In the genomic region with DNA sequence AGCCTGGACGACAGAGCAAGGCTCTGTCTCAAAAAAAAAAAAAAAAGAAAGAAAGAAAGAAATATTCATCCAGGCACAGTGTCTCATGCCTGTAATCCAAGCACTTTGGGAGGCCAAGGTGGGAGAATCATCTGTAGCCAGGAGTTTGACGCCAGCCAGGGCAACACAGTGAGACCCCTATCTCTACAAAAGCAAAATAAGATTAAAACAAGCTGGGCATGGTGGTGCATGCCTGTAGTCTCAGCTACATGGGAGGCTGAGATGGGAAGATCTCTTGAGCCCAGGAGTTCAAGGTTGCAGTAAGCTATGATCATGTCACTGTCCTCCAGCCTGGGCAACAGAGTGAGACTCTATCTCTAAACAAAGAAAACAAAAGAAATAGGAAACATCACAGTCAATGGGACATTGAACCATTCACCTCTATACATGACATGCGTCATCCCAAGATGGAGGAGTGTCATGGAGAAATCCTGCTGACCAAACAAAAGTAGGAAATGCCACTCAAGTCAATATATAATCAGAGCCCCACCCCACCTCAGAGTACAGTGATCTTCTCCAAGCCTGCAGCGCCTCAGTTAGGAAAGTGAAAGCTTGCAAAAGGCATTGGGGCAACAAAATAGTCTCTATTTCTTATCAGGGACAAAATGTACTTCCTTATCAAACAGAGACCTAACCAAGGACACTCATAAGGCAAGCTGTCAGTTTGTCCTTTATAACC, we compare ENCODE assay signal across 23 cellular contexts. TPM values are rescaled to one million over a fixed set of nuclear protein-coding genes. Genes with fewer than 3 reads are reported as not detected.
A peak's percentile ranks its signal among the peaks of the same experiment; 100 is the strongest.
DNase-seq lines count a peak whose midpoint lies in the region; ATAC-seq, FAIRE-seq and TF ChIP-seq lines count a peak whose summit lies in the region.
"Had no signal": no experiment of that assay in that cellular context is flagged by ENCODE, and none has a peak within 500 bp of the region (broad histone marks: within the 10 kb centered on the region; RNA-seq: fewer than 3 reads in every experiment).

No MANE protein-coding gene starts in this region.

- H3K9me1 ChIP-seq in K562 (ENCODE audit: control insufficient read depth, insufficient read depth, low read length), result no peaks in the 10 kb centered on the region

- POLR2A ChIA-PET in K562 (lab: Yijun Ruan, JAX), result no interaction called here

- peaks cover 0 to 3% of the 10 kb centered on the region in 2 experiments; a peak in 1 of 5 replicates for H3K27me3 ChIP-seq in K562 (ENCODE audit: control insufficient read depth in 2 of 2, insufficient read depth in 2 of 2, low read length in 2 of 2)
- peaks cover 74 to 75% of the 10 kb centered on the region in 2 experiments for H3K27me3 ChIP-seq in mesenchymal stem cell (ENCODE audit: control insufficient read depth in 1 of 2, insufficient read depth in 1 of 2, low read length in 2 of 2)
- H3K27me3 ChIP-seq: BE2C had no signal

- H2AFZ ChIP-seq in K562 (ENCODE audit: low read depth, low read length), result no peak overlapping the region
- no peak overlapping the region for H2AFZ ChIP-seq in mesenchymal stem cell (ENCODE audit: low read depth, low read length)

- no peak overlapping the region for H3K14ac ChIP-seq in mesenchymal stem cell (ENCODE audit: low read length in 2 of 2)

- peak; percentile 44 to 58 for TF ChIP-seq RAD21 in K562 (CRISPR knock-in tag; conservative IDR thresholded peaks at IDR 0.05 in 1 of 2, IDR thresholded peaks at IDR 0.05 in 1 of 2)

- no peaks in the 10 kb centered on the region for H4K20me1 ChIP-seq in K562 (replicated peaks; ENCODE audit: control insufficient read depth, insufficient read depth, low read length)

- no peak for FAIRE-seq in K562 (lab: Jason Lieb, UNC)
- FAIRE-seq: GM12892 had no signal

- no peak overlapping the region for H2BK12ac ChIP-seq in mesenchymal stem cell (ENCODE audit: low read length in 2 of 2)

- no peak for ATAC-seq in K562
- peak; percentile 92 for ATAC-seq in mucosa of descending colon
- ATAC-seq in GM19324 (IDR thresholded peaks at IDR 0.05; ENCODE audit: low FRiP score, unreplicated experiment), result no peak

- CTCF ChIA-PET in K562 (lab: Yijun Ruan, JAX; ENCODE audit: low intra/inter-chr PET ratio), result no interaction called here

- intact Hi-C loops in K562 (cut with micrococcal nuclease) (loop anchor here (5.0 kb wide), 1 partner anchor 98 kb away; no protein-coding TSS in a partner anchor), mucosa of descending colon (cut with DNase I, micrococcal nuclease) (no loop called here)

- no peaks in the 10 kb centered on the region for H3K79me1 ChIP-seq in mesenchymal stem cell (replicated peaks; ENCODE audit: low read length, poor library complexity, severe bottlenecking)

- no peak overlapping the region for H3K23ac ChIP-seq in mesenchymal stem cell (ENCODE audit: low read length in 2 of 2)

- WGBS in K562 (ENCODE audit: insufficient coverage, low coverage, missing lambda C conversion rate), result 0% methylated on average over 3 of the region's 4 CpGs
- 68% methylated on average over 3 of the region's 4 CpGs for WGBS in mesenchymal stem cell

- H3K9ac ChIP-seq in K562 (ENCODE audit: insufficient read depth in 1 of 2, low read depth in 2 of 2, low read length in 2 of 2) (no peak overlapping the region), mesenchymal stem cell (ENCODE audit: low read length) (no peak overlapping the region)

- no peak overlapping the region for H3K27ac ChIP-seq in K562 (ENCODE audit: extremely low read depth, low read depth, low read length)
- no peak overlapping the region for H3K27ac ChIP-seq in mesenchymal stem cell (ENCODE audit: low read length, poor library complexity, severe bottlenecking)
- H3K27ac ChIP-seq: RWPE1 had no signal

- H2BK5ac ChIP-seq in mesenchymal stem cell (ENCODE audit: low read depth, low read length, poor library complexity, severe bottlenecking), result no peak overlapping the region

- no peak for TF ChIP-seq EP300 in K562 (IDR thresholded peaks at IDR 0.05; ENCODE audit: low read length)

- no peaks in the 10 kb centered on the region for H3K9me3 ChIP-seq in K562 (replicated peaks; ENCODE audit: control insufficient read depth, insufficient read depth, low read depth, low read length)
- no peaks in the 10 kb centered on the region for H3K9me3 ChIP-seq in mucosa of descending colon
- H3K9me3 ChIP-seq in mesenchymal stem cell (ENCODE audit: control insufficient read depth, low read length), result no peaks in the 10 kb centered on the region
- H3K9me3 ChIP-seq: BE2C had no signal

- no peak overlapping the region for H4K8ac ChIP-seq in mesenchymal stem cell (ENCODE audit: low read length)

- H2AK5ac ChIP-seq in mesenchymal stem cell (ENCODE audit: low read length, severe bottlenecking), result no peak overlapping the region

- H3K4me2 ChIP-seq in K562 (ENCODE audit: insufficient read depth, low read length) (no peak overlapping the region), mesenchymal stem cell (ENCODE audit: low read length, poor library complexity, severe bottlenecking) (no peak overlapping the region)

- peak; percentile 1 for DNase-seq in GM20000 (ENCODE audit: low spot score)
- peak; percentile 80 for DNase-seq in OCI-M1 (lab: John Stamatoyannopoulos, UW)
- no peak for DNase-seq in K562 (ENCODE audit: extremely low read depth in 1 of 4, low spot score in 3 of 4)
- peak in 1 of 3 donors; percentile 61 for DNase-seq in mucosa of descending colon
- no peak for DNase-seq in dermis blood vessel endothelial cell
- no peak for DNase-seq in mesenchymal stem cell
- DNase-seq in NCI-H2029 treated with DMSO at 0.1 percent for 48 hours (lab: John Stamatoyannopoulos, UW), result no peak
- DNase-seq: ACHN, BE2C, Calu3, DND-41, H9, Karpas-422, NCI-H1092 treated with DMSO at 0.1 percent for 48 hours, NCI-H1436, NCI-H187, NCI-H524, NCI-H748 treated with DMSO at 0.1 percent for 48 hours, SHP77 treated with DMSO at 0.1 percent for 48 hours had no signal

- no peak for TF ChIP-seq POLR2A in K562 (conservative IDR thresholded peaks at IDR 0.05)

- no peak overlapping the region for H4K91ac ChIP-seq in mesenchymal stem cell (ENCODE audit: low read length)

- BruUV-seq in K562 (replicated peaks; lab: Mats Ljungman, UMichigan), result no TSS peak

- no peak overlapping the region for H3K18ac ChIP-seq in mesenchymal stem cell (ENCODE audit: low read depth in 1 of 2, low read length in 2 of 2)

- H2BK15ac ChIP-seq in mesenchymal stem cell (ENCODE audit: low read depth, poor library complexity, severe bottlenecking), result no peak overlapping the region

- H3K79me2 ChIP-seq in K562 (ENCODE audit: control insufficient read depth, insufficient read depth, low read length), result no peaks in the 10 kb centered on the region

- peaks cover 0 to 3% of the 10 kb centered on the region in 2 experiments; a peak in 1 of 5 replicates for H3K4me1 ChIP-seq in K562 (replicated peaks in 1 of 2; ENCODE audit: control insufficient read depth in 2 of 2, insufficient read depth in 2 of 2, low read length in 2 of 2)
- peaks cover 6% of the 10 kb centered on the region for H3K4me1 ChIP-seq in mucosa of descending colon (ENCODE audit: low read depth)
- H3K4me1 ChIP-seq in mesenchymal stem cell (ENCODE audit: control insufficient read depth, insufficient read depth, low read depth, low read length), result peaks cover 6% of the 10 kb centered on the region

- H2BK120ac ChIP-seq in mesenchymal stem cell (ENCODE audit: low read depth, low read length), result no peak overlapping the region

- no peak overlapping the region for H3K4ac ChIP-seq in mesenchymal stem cell (ENCODE audit: low read depth in 1 of 2, low read length in 2 of 2)

- H3K36me3 ChIP-seq in K562 (ENCODE audit: control insufficient read depth, insufficient read depth, low read length) (no peaks in the 10 kb centered on the region), mucosa of descending colon (ENCODE audit: low read depth) (no peaks in the 10 kb centered on the region), mesenchymal stem cell (ENCODE audit: control insufficient read depth in 1 of 2, insufficient read depth in 2 of 2, low read depth in 1 of 2, low read length in 2 of 2) (no peaks in the 10 kb centered on the region)
- H3K36me3 ChIP-seq: BE2C had no signal

- no peak overlapping the region for H3K4me3 ChIP-seq in K562
- H3K4me3 ChIP-seq in mucosa of descending colon, result no peak overlapping the region
- no peak overlapping the region for H3K4me3 ChIP-seq in mesenchymal stem cell (ENCODE audit: insufficient read depth in 1 of 2, low read depth in 1 of 2, low read length in 2 of 2)

- no peak for TF ChIP-seq CTCF in GM20000 (IDR thresholded peaks at IDR 0.05; ENCODE audit: extremely low read depth, missing control alignments)
- TF ChIP-seq CTCF in K562 (IDR thresholded peaks at IDR 0.05 in 2 of 3, conservative IDR thresholded peaks at IDR 0.05 in 1 of 3; ENCODE audit: insufficient read depth in 2 of 3, low read depth in 1 of 3, low read length in 3 of 3), result peak; percentile 10 to 35 (median 14); a peak in 3 of 6 replicates
- TF ChIP-seq CTCF in mucosa of descending colon (IDR thresholded peaks at IDR 0.05), result no peak

- in situ Hi-C loops in K562 (cut with MboI), result no loop called here

RNA-seq across cellular contexts. Expression of a gene that starts 9.8 kb away (rescaled TPM):
- total RNA-seq in K562 (2011; cell fraction: chromatin; rRNA removed; ENCODE audit: low replicate concordance), result 0.51 TPM in 1 of 2 replicates, not detected in the other
- total RNA-seq in K562 (2011; cell fraction: nucleolus; rRNA removed), result 0.17 TPM in 1 of 2 replicates, not detected in the other
- 0.38 TPM in 1 of 2 replicates, not detected in the other for total RNA-seq in K562 (2011; cell fraction: nucleoplasm; rRNA removed)
- total RNA-seq in K562 (2014; rRNA removed) (0.45 and 0.57 TPM in 2 replicates), K562 (2014; rRNA removed; fragmentation: Illumina TruSeq; extraction: Trizol) (0.29 TPM in 1 of 2 replicates, not detected in the other), K562 (2015; rRNA removed; fragmentation: Illumina TruSeq; extraction: Trizol) (0.36 and 0.49 TPM in 2 replicates), K562 (2021) (1.6 and 2.4 TPM in 2 replicates), mucosa of descending colon (1 to 10 TPM in 2 of 3 donors, under 1 TPM in 1; 0.63 to 2.7 (median 1.8) TPM), dermis blood vessel endothelial cell (not detected in 2 replicates)
- polyA plus RNA-seq in K562 (2011; rRNA removed) (1.1 TPM in 2 replicates), K562 (2014; fragmentation: Illumina TruSeq; extraction: Trizol) (0.79 and 0.83 TPM in 2 replicates), K562 (2014; fragmentation: Nextera tagmentation; extraction: Ambion mirVana) (under 1 TPM; 0.08 to 0.14 TPM), K562 (2014; rRNA removed) (0.78 and 1.7 TPM in 2 replicates)
- polyA plus RNA-seq in K562 (2011; cell fraction: cytosol; rRNA removed), result 1.0 and 5.2 TPM in 2 replicates
- 1.5 and 5.2 TPM in 2 replicates for polyA plus RNA-seq in K562 (2011; cell fraction: nucleus; rRNA removed)
- polyA plus RNA-seq in K562 (2012), result 5.2 and 7.5 TPM in 2 replicates
- polyA minus RNA-seq in K562 (2011; rRNA and poly(A)+ RNA removed), result 0.27 and 0.81 TPM in 2 replicates
- polyA minus RNA-seq in K562 (2011; cell fraction: cytosol; rRNA and poly(A)+ RNA removed), result 2.3 and 4.0 TPM in 2 replicates
- 0.33 and 0.94 TPM in 2 replicates for polyA minus RNA-seq in K562 (2011; cell fraction: nucleus; rRNA and poly(A)+ RNA removed)
- polyA plus RNA-seq in mesenchymal stem cell (2013, experiment 1 of 2), result not detected
- polyA plus RNA-seq in mesenchymal stem cell (2013, experiment 2 of 2), result not detected
- total RNA-seq: Calu3, H9 had no signal
- polyA plus RNA-seq: IgD-negative memory B cell had no signal

RNA-seq across cellular contexts. Expression of a gene that starts 15.8 kb away (rescaled TPM):
- 0.12 TPM in 1 of 2 replicates, not detected in the other for total RNA-seq in K562 (2011; cell fraction: chromatin; rRNA removed; ENCODE audit: low replicate concordance)
- not detected in 2 replicates for total RNA-seq in K562 (2011; cell fraction: nucleolus; rRNA removed)
- total RNA-seq in K562 (2011; cell fraction: nucleoplasm; rRNA removed), result 0.22 and 0.38 TPM in 2 replicates
- total RNA-seq in K562 (2014; rRNA removed), result not detected in 2 replicates
- total RNA-seq in K562 (2014; rRNA removed; fragmentation: Illumina TruSeq; extraction: Trizol), result not detected in 2 replicates
- total RNA-seq in K562 (2015; rRNA removed; fragmentation: Illumina TruSeq; extraction: Trizol), result not detected in 2 replicates
- 0.09 TPM in 1 of 2 replicates, not detected in the other for total RNA-seq in K562 (2021)
- not detected in 2 replicates for polyA plus RNA-seq in K562 (2011; rRNA removed)
- polyA plus RNA-seq in K562 (2011; cell fraction: cytosol; rRNA removed), result 0.03 and 0.04 TPM in 2 replicates
- 0.08 and 0.17 TPM in 2 replicates for polyA plus RNA-seq in K562 (2011; cell fraction: nucleus; rRNA removed)
- 0.03 and 0.08 TPM in 2 replicates for polyA plus RNA-seq in K562 (2012)
- polyA plus RNA-seq in K562 (2014; fragmentation: Illumina TruSeq; extraction: Trizol), result not detected in 2 replicates
- not detected for polyA plus RNA-seq in K562 (2014; fragmentation: Nextera tagmentation; extraction: Ambion mirVana)
- not detected in 2 replicates for polyA plus RNA-seq in K562 (2014; rRNA removed)
- polyA minus RNA-seq in K562 (2011; rRNA and poly(A)+ RNA removed), result 0.09 and 0.11 TPM in 2 replicates
- not detected in 2 replicates for polyA minus RNA-seq in K562 (2011; cell fraction: cytosol; rRNA and poly(A)+ RNA removed)
- polyA minus RNA-seq in K562 (2011; cell fraction: nucleus; rRNA and poly(A)+ RNA removed), result 0.13 and 0.22 TPM in 2 replicates
- total RNA-seq in mucosa of descending colon, result 1 to 10 TPM in 1 of 3 donors, under 1 TPM in 2; 0.38 to 1.4 (median 0.39) TPM
- not detected in 2 replicates for total RNA-seq in dermis blood vessel endothelial cell
- 0.03 TPM for polyA plus RNA-seq in mesenchymal stem cell (2013, experiment 1 of 2)
- polyA plus RNA-seq in mesenchymal stem cell (2013, experiment 2 of 2), result not detected
- polyA plus RNA-seq: IgD-negative memory B cell had no signal

RNA-seq across cellular contexts. Expression of a gene that starts 18.0 kb away (rescaled TPM):
- total RNA-seq in K562 (2011; cell fraction: chromatin; rRNA removed; ENCODE audit: low replicate concordance), result 1.6 TPM in 1 of 2 replicates, not detected in the other
- total RNA-seq in K562 (2011; cell fraction: nucleolus; rRNA removed), result 1.0 TPM in 1 of 2 replicates, not detected in the other
- total RNA-seq in K562 (2011; cell fraction: nucleoplasm; rRNA removed), result 0.81 TPM in 1 of 2 replicates, not detected in the other
- total RNA-seq in K562 (2014; rRNA removed), result 0.73 TPM in 1 of 2 replicates, not detected in the other
- total RNA-seq in K562 (2014; rRNA removed; fragmentation: Illumina TruSeq; extraction: Trizol), result not detected in 2 replicates
- total RNA-seq in K562 (2015; rRNA removed; fragmentation: Illumina TruSeq; extraction: Trizol), result 0.72 and 0.75 TPM in 2 replicates
- total RNA-seq in K562 (2021), result 0.51 and 0.81 TPM in 2 replicates
- polyA plus RNA-seq in K562 (2011; rRNA removed), result 0.23 and 1.8 TPM in 2 replicates
- polyA plus RNA-seq in K562 (2011; cell fraction: cytosol; rRNA removed), result 0.62 and 9.2 TPM in 2 replicates
- polyA plus RNA-seq in K562 (2011; cell fraction: nucleus; rRNA removed), result 1.7 and 14.2 TPM in 2 replicates
- polyA plus RNA-seq in K562 (2012), result 0.75 and 1.6 TPM in 2 replicates
- polyA plus RNA-seq in K562 (2014; fragmentation: Illumina TruSeq; extraction: Trizol), result not detected in 2 replicates
- under 1 TPM in 1 of 2 experiments, not detected in 1; 0.11 TPM for polyA plus RNA-seq in K562 (2014; fragmentation: Nextera tagmentation; extraction: Ambion mirVana)
- not detected in 2 replicates for polyA plus RNA-seq in K562 (2014; rRNA removed)
- 0.91 TPM in 1 of 2 replicates, not detected in the other for polyA minus RNA-seq in K562 (2011; rRNA and poly(A)+ RNA removed)
- 2.6 TPM in 1 of 2 replicates, not detected in the other for polyA minus RNA-seq in K562 (2011; cell fraction: cytosol; rRNA and poly(A)+ RNA removed)
- polyA minus RNA-seq in K562 (2011; cell fraction: nucleus; rRNA and poly(A)+ RNA removed), result 0.67 TPM in 1 of 2 replicates, not detected in the other
- total RNA-seq in mucosa of descending colon, result 1 to 10 TPM; 1.2 to 6.1 (median 5.0) TPM
- not detected in 2 replicates for total RNA-seq in dermis blood vessel endothelial cell
- polyA plus RNA-seq in mesenchymal stem cell (2013, experiment 1 of 2), result not detected
- not detected for polyA plus RNA-seq in mesenchymal stem cell (2013, experiment 2 of 2)
- total RNA-seq: Calu3, H9 had no signal
- polyA plus RNA-seq: IgD-negative memory B cell had no signal

Comparison
In these comparisons a context has a peak if more than half of its experiments do, and no peak if none do; other contexts are left out.
1. DNase-seq: peak in GM20000 (single experiment) and OCI-M1 (single experiment); none in K562 (0 of 4), dermis blood vessel endothelial cell (single experiment), mesenchymal stem cell (single experiment) and NCI-H2029 treated with DMSO at 0.1 percent for 48 hours (single experiment).
2. CTCF ChIP-seq: peak in K562 (3 of 3); none in GM20000 (single experiment) and mucosa of descending colon (single experiment).